Comparison of ENCODE assay signal across 1 cellular context in the genomic region with DNA sequence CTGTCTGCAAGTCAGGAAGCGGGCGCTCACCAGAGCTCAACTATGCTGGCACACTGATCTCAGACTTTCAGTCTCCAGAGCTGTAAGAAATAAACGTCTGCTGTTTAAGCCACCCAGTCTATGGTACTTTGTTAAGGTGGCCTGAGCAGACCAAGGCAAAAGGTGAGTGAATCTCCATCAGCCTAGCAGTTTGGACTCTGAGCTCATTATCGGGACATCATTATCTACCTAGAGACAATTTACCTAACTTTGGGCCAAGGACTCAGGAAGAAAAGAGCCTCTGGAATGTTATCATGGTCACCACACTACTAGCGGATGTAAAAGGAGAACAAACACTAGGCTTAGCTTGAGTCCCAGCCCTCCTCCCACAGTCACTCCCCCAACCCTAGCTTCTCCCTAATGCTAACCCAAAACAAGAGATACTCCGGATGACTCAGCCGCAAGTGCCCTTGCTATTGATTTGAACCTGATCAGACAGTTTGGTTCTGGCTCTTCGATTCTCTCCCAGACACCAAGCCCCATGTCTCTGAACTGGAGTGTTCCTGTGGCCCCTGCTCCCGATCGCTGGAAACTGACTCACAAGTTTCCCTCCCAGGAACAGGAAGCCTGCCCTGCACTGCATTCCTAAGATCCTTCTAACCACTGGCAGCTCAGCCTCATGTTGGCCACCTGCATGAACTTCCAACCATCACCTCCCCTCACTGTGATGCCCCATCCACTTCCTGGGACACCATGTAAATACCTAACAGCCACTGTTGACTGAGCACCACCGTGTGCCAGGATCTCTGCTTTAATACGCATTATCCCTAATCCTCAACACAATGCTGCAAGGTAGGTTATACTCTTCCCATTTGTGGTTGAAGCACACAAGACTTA.
TF ChIP-seq lines count a peak whose summit lies in the region.

No MANE protein-coding gene starts in this region.

TF ChIP-seq in HepG2, 621 proteins besides CTCF, POLR2A, EP300 and RAD21 (continued from another document and continues in another):
- TF ChIP-seq, protein P1, sequence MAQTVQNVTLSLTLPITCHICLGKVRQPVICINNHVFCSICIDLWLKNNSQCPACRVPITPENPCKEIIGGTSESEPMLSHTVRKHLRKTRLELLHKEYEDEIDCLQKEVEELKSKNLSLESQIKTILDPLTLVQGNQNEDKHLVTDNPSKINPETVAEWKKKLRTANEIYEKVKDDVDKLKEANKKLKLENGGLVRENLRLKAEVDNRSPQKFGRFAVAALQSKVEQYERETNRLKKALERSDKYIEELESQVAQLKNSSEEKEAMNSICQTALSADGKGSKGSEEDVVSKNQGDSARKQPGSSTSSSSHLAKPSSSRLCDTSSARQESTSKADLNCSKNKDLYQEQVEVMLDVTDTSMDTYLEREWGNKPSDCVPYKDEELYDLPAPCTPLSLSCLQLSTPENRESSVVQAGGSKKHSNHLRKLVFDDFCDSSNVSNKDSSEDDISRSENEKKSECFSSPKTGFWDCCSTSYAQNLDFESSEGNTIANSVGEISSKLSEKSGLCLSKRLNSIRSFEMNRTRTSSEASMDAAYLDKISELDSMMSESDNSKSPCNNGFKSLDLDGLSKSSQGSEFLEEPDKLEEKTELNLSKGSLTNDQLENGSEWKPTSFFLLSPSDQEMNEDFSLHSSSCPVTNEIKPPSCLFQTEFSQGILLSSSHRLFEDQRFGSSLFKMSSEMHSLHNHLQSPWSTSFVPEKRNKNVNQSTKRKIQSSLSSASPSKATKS (CRISPR knock-in tag; IDR thresholded peaks at IDR 0.05) = no peak
- TF ChIP-seq AGO2 (optimal IDR thresholded peaks at IDR 0.05; ENCODE audit: low read depth, low read length) = no peak
- TF ChIP-seq, protein P2, sequence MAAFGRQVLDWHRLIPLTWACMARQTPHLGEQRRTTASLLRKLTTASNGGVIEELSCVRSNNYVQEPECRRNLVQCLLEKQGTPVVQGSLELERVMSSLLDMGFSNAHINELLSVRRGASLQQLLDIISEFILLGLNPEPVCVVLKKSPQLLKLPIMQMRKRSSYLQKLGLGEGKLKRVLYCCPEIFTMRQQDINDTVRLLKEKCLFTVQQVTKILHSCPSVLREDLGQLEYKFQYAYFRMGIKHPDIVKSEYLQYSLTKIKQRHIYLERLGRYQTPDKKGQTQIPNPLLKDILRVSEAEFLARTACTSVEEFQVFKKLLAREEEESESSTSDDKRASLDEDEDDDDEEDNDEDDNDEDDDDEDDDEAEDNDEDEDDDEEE (CRISPR knock-in tag; IDR thresholded peaks at IDR 0.05) = no peak
- no peak for TF ChIP-seq SRSF1 (optimal IDR thresholded peaks at IDR 0.05; ENCODE audit: low read depth, low read length)
- no peak for TF ChIP-seq PCBP1 (IDR thresholded peaks at IDR 0.05; ENCODE audit: borderline replicate concordance, low read depth, low read length)
- TF ChIP-seq XBP1 (CRISPR knock-in tag; IDR thresholded peaks at IDR 0.05) = no peak
- no peak for TF ChIP-seq TSC22D2 (CRISPR knock-in tag; IDR thresholded peaks at IDR 0.05; ENCODE audit: borderline replicate concordance)
- TF ChIP-seq, protein P3, sequence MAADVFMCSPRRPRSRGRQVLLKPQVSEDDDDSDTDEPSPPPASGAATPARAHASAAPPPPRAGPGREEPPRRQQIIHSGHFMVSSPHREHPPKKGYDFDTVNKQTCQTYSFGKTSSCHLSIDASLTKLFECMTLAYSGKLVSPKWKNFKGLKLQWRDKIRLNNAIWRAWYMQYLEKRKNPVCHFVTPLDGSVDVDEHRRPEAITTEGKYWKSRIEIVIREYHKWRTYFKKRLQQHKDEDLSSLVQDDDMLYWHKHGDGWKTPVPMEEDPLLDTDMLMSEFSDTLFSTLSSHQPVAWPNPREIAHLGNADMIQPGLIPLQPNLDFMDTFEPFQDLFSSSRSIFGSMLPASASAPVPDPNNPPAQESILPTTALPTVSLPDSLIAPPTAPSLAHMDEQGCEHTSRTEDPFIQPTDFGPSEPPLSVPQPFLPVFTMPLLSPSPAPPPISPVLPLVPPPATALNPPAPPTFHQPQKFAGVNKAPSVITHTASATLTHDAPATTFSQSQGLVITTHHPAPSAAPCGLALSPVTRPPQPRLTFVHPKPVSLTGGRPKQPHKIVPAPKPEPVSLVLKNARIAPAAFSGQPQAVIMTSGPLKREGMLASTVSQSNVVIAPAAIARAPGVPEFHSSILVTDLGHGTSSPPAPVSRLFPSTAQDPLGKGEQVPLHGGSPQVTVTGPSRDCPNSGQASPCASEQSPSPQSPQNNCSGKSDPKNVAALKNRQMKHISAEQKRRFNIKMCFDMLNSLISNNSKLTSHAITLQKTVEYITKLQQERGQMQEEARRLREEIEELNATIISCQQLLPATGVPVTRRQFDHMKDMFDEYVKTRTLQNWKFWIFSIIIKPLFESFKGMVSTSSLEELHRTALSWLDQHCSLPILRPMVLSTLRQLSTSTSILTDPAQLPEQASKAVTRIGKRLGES (CRISPR knock-in tag; IDR thresholded peaks at IDR 0.05; ENCODE audit: borderline replicate concordance) = no peak
- TF ChIP-seq ZNF30 (CRISPR knock-in tag; IDR thresholded peaks at IDR 0.05) = no peak
- peak; percentile 28; the same call in 1 of the 2 replicates for TF ChIP-seq GABPB1 (CRISPR knock-in tag; IDR thresholded peaks at IDR 0.05)
- peak; percentile 41; the same call in 1 of the 2 replicates for TF ChIP-seq KMT2A (CRISPR knock-in tag; IDR thresholded peaks at IDR 0.05)
- TF ChIP-seq ZNF451 (CRISPR knock-in tag; IDR thresholded peaks at IDR 0.05) = no peak
- no peak for TF ChIP-seq ZNF460 (CRISPR knock-in tag; IDR thresholded peaks at IDR 0.05; ENCODE audit: borderline replicate concordance)
- TF ChIP-seq, protein P4, sequence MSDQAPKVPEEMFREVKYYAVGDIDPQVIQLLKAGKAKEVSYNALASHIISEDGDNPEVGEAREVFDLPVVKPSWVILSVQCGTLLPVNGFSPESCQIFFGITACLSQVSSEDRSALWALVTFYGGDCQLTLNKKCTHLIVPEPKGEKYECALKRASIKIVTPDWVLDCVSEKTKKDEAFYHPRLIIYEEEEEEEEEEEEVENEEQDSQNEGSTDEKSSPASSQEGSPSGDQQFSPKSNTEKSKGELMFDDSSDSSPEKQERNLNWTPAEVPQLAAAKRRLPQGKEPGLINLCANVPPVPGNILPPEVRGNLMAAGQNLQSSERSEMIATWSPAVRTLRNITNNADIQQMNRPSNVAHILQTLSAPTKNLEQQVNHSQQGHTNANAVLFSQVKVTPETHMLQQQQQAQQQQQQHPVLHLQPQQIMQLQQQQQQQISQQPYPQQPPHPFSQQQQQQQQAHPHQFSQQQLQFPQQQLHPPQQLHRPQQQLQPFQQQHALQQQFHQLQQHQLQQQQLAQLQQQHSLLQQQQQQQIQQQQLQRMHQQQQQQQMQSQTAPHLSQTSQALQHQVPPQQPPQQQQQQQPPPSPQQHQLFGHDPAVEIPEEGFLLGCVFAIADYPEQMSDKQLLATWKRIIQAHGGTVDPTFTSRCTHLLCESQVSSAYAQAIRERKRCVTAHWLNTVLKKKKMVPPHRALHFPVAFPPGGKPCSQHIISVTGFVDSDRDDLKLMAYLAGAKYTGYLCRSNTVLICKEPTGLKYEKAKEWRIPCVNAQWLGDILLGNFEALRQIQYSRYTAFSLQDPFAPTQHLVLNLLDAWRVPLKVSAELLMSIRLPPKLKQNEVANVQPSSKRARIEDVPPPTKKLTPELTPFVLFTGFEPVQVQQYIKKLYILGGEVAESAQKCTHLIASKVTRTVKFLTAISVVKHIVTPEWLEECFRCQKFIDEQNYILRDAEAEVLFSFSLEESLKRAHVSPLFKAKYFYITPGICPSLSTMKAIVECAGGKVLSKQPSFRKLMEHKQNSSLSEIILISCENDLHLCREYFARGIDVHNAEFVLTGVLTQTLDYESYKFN (CRISPR knock-in tag; conservative IDR thresholded peaks at IDR 0.05) = peak; percentile 84
- TF ChIP-seq, protein P5, sequence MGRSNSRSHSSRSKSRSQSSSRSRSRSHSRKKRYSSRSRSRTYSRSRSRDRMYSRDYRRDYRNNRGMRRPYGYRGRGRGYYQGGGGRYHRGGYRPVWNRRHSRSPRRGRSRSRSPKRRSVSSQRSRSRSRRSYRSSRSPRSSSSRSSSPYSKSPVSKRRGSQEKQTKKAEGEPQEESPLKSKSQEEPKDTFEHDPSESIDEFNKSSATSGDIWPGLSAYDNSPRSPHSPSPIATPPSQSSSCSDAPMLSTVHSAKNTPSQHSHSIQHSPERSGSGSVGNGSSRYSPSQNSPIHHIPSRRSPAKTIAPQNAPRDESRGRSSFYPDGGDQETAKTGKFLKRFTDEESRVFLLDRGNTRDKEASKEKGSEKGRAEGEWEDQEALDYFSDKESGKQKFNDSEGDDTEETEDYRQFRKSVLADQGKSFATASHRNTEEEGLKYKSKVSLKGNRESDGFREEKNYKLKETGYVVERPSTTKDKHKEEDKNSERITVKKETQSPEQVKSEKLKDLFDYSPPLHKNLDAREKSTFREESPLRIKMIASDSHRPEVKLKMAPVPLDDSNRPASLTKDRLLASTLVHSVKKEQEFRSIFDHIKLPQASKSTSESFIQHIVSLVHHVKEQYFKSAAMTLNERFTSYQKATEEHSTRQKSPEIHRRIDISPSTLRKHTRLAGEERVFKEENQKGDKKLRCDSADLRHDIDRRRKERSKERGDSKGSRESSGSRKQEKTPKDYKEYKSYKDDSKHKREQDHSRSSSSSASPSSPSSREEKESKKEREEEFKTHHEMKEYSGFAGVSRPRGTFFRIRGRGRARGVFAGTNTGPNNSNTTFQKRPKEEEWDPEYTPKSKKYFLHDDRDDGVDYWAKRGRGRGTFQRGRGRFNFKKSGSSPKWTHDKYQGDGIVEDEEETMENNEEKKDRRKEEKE (IDR thresholded peaks at IDR 0.05) = no peak
- no peak for TF ChIP-seq CHCHD3 (CRISPR knock-in tag; IDR thresholded peaks at IDR 0.05)
- peak; percentile 77 for TF ChIP-seq TEAD3 (CRISPR knock-in tag; optimal IDR thresholded peaks at IDR 0.05; ENCODE audit: borderline replicate concordance)
- no peak for TF ChIP-seq TOPORS (CRISPR knock-in tag; IDR thresholded peaks at IDR 0.05)
- peak; percentile 86 for TF ChIP-seq HNF4A (CRISPR knock-in tag; IDR thresholded peaks at IDR 0.05)
- no peak for TF ChIP-seq ZNF232 (CRISPR knock-in tag; IDR thresholded peaks at IDR 0.05; ENCODE audit: borderline replicate concordance)
- TF ChIP-seq ZNF550 (CRISPR knock-in tag; IDR thresholded peaks at IDR 0.05; ENCODE audit: borderline replicate concordance) = no peak
- TF ChIP-seq RCOR2 (CRISPR knock-in tag; IDR thresholded peaks at IDR 0.05) = peak; percentile 42; the same call in 1 of the 2 replicates
- no peak for TF ChIP-seq HDAC1 (CRISPR knock-in tag; IDR thresholded peaks at IDR 0.05)
- TF ChIP-seq ZNF546 (CRISPR knock-in tag; conservative IDR thresholded peaks at IDR 0.05) = no peak
- TF ChIP-seq ZNF567 (CRISPR knock-in tag; IDR thresholded peaks at IDR 0.05; ENCODE audit: borderline replicate concordance) = no peak
- TF ChIP-seq, protein P6, sequence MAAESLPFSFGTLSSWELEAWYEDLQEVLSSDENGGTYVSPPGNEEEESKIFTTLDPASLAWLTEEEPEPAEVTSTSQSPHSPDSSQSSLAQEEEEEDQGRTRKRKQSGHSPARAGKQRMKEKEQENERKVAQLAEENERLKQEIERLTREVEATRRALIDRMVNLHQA (CRISPR knock-in tag; IDR thresholded peaks at IDR 0.05) = no peak
- TF ChIP-seq ISX (CRISPR knock-in tag; conservative IDR thresholded peaks at IDR 0.05) = no peak
- TF ChIP-seq ZNF335 (CRISPR knock-in tag; IDR thresholded peaks at IDR 0.05) = peak; percentile 47; the same call in 1 of the 2 replicates
- no peak for TF ChIP-seq ZNF7 (CRISPR knock-in tag; IDR thresholded peaks at IDR 0.05)
- TF ChIP-seq, protein P7, sequence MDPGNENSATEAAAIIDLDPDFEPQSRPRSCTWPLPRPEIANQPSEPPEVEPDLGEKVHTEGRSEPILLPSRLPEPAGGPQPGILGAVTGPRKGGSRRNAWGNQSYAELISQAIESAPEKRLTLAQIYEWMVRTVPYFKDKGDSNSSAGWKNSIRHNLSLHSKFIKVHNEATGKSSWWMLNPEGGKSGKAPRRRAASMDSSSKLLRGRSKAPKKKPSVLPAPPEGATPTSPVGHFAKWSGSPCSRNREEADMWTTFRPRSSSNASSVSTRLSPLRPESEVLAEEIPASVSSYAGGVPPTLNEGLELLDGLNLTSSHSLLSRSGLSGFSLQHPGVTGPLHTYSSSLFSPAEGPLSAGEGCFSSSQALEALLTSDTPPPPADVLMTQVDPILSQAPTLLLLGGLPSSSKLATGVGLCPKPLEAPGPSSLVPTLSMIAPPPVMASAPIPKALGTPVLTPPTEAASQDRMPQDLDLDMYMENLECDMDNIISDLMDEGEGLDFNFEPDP (CRISPR knock-in tag; conservative IDR thresholded peaks at IDR 0.05) = no peak
- no peak for TF ChIP-seq CHD4 (IDR thresholded peaks at IDR 0.05; ENCODE audit: borderline replicate concordance, low read length)
- TF ChIP-seq REPIN1 (CRISPR knock-in tag; IDR thresholded peaks at IDR 0.05; ENCODE audit: borderline replicate concordance, low read depth) = peak; percentile 53; the same call in 1 of the 2 replicates
- TF ChIP-seq GTF2F1 (IDR thresholded peaks at IDR 0.05; ENCODE audit: low read length) = no peak
- TF ChIP-seq FOXK2 (IDR thresholded peaks at IDR 0.05) = no peak
- 0 out of 2 replicates have a peak, but pooled peaks have one; percentile 40 for TF ChIP-seq BORCS8-MEF2B (CRISPR knock-in tag; IDR thresholded peaks at IDR 0.05)
- peak; percentile 47; the same call in 1 of the 2 replicates for TF ChIP-seq ZNF720 (CRISPR knock-in tag; IDR thresholded peaks at IDR 0.05)
- TF ChIP-seq NR2F6 (IDR thresholded peaks at IDR 0.05) = peak; percentile 54; the same call in 1 of the 2 replicates
- TF ChIP-seq NR2F6 (CRISPR knock-in tag; IDR thresholded peaks at IDR 0.05) = no peak; the same call in 1 of the 2 replicates
- no peak for TF ChIP-seq NCOA5 (CRISPR knock-in tag; IDR thresholded peaks at IDR 0.05)
- no peak for TF ChIP-seq SMYD3 (CRISPR knock-in tag; IDR thresholded peaks at IDR 0.05)
- no peak for TF ChIP-seq PHF8 (CRISPR knock-in tag; IDR thresholded peaks at IDR 0.05)
- TF ChIP-seq, protein P8, sequence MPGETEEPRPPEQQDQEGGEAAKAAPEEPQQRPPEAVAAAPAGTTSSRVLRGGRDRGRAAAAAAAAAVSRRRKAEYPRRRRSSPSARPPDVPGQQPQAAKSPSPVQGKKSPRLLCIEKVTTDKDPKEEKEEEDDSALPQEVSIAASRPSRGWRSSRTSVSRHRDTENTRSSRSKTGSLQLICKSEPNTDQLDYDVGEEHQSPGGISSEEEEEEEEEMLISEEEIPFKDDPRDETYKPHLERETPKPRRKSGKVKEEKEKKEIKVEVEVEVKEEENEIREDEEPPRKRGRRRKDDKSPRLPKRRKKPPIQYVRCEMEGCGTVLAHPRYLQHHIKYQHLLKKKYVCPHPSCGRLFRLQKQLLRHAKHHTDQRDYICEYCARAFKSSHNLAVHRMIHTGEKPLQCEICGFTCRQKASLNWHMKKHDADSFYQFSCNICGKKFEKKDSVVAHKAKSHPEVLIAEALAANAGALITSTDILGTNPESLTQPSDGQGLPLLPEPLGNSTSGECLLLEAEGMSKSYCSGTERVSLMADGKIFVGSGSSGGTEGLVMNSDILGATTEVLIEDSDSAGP (CRISPR knock-in tag; IDR thresholded peaks at IDR 0.05; ENCODE audit: borderline replicate concordance) = peak; percentile 60; the same call in 1 of the 2 replicates
